Comparison of ENCODE assay signal across 12 cellular contexts in genomic region chr1:228379666-228380065, GRCh38. TPM values are rescaled to one million over a fixed set of nuclear protein-coding genes. Genes with fewer than 3 reads are reported as not detected.
DNase-seq lines count a peak whose midpoint lies in the region; ATAC-seq and TF ChIP-seq lines count a peak whose summit lies in the region.
"Had no signal": no experiment of that assay in that cellular context is flagged by ENCODE, and none has a peak within 500 bp of the region (broad histone marks: within the 10 kb centered on the region; RNA-seq: fewer than 3 reads in every experiment).

No MANE protein-coding gene starts in this region.

- H3K36me3 ChIP-seq in left lung: no peaks in the 10 kb centered on the region
- H3K36me3 ChIP-seq in spleen: no peaks in the 10 kb centered on the region
- H3K36me3 ChIP-seq: WERI-Rb-1 had no signal

- H3K4me3 ChIP-seq in left lung: no peak overlapping the region
- peak overlapping the region in 1 of 8 donors; percentile 72 for H3K4me3 ChIP-seq in spleen

- TF ChIP-seq CTCF in WTC11 (IDR thresholded peaks at IDR 0.05): no peak
- no peak for TF ChIP-seq CTCF in left lung (IDR thresholded peaks at IDR 0.05)
- TF ChIP-seq CTCF in spleen (IDR thresholded peaks at IDR 0.05 in 8 of 11, conservative IDR thresholded peaks at IDR 0.05 in 3 of 11): no peak
- no peak for TF ChIP-seq CTCF in GM10248 (IDR thresholded peaks at IDR 0.05; ENCODE audit: control extremely low read depth, extremely low read depth, low read depth, missing control alignments)

- no peaks in the 10 kb centered on the region for H3K9me3 ChIP-seq in left lung
- no peaks in the 10 kb centered on the region for H3K9me3 ChIP-seq in spleen

- H3K4me1 Mint-ChIP-seq in activated T-cell treated with anti-CD3 and anti-CD28 coated beads, Interleukin-2, amount 50 U/mL, for 24 hours (ENCODE audit: low read depth): peaks cover 8% of the 10 kb centered on the region
- peaks cover 12% of the 10 kb centered on the region for H3K4me1 Mint-ChIP-seq in WTC11
- H3K4me1 Mint-ChIP-seq in activated CD8-positive, alpha-beta T cell treated with anti-CD3 and anti-CD28 coated beads, Interleukin-2, amount 10 ng/mL, durations not matched to agents 7 days and 5 days (ENCODE audit: low read depth): peaks cover 11% of the 10 kb centered on the region

- H3K4me1 ChIP-seq in left lung (peaks cover 0 to 11% of the 10 kb centered on the region in 2 donors), spleen (peaks cover 10 to 38% (median 26%) of the 10 kb centered on the region in 6 donors)

- ATAC-seq in WTC11: no peak
- ATAC-seq in left lung: no peak
- ATAC-seq in activated CD8-positive, alpha-beta T cell treated with anti-CD3 and anti-CD28 coated beads, Interleukin-2, amount 10 ng/mL, durations not matched to agents 7 days and 5 days: no peak

- peaks cover 0 to 28% of the 10 kb centered on the region in 2 donors for H3K27me3 ChIP-seq in left lung
- H3K27me3 ChIP-seq in spleen (replicated peaks in 1 of 7): peaks cover 0 to 34% (median 9%) of the 10 kb centered on the region in 7 donors

- no peak for DNase-seq in activated T-cell treated with anti-CD3 and anti-CD28 coated beads, Interleukin-2, amount 50 U/mL, for 24 hours
- no peak for DNase-seq in activated T-cell treated with anti-CD3 and anti-CD28 coated beads, Interleukin-2, amount 50 U/mL, for 1 hour
- no peak for DNase-seq in WTC11 (ENCODE audit: low spot score)
- DNase-seq in left lung: peak; percentile 18 to 57
- peak; percentile 64 for DNase-seq in spleen
- DNase-seq in H4 (ENCODE audit: low spot score): no peak
- DNase-seq in GM10248 (ENCODE audit: extremely low spot score): no peak
- DNase-seq in activated CD8-positive, alpha-beta T cell treated with anti-CD3 and anti-CD28 coated beads, Interleukin-2, amount 10 ng/mL, durations not matched to agents 7 days and 5 days: no peak
- DNase-seq: MV-4-11, NCI-H2171, retina, WERI-Rb-1 had no signal

- WGBS in spleen, 5 donors: 81 to 91% (median 85%) methylated on average over 8 of the region's 8 CpGs

- CTCF ChIA-PET in WTC11 (lab: Charles Lee) (interaction anchor here (0.6 to 1.2 kb wide), 4 partner anchors 13 to 426 kb away, joined by 3 read pairs; no protein-coding TSS in a partner anchor), GM10248 (lab: Yijun Ruan, JAX) (interaction anchor here (1.1 kb wide), 1 partner anchor 121 kb away, joined by 3 read pairs; no protein-coding TSS in a partner anchor)
- CTCF ChIA-PET in activated CD8-positive, alpha-beta T cell treated with anti-CD3 and anti-CD28 coated beads, Interleukin-2, amount 10 ng/mL, durations not matched to agents 7 days and 5 days (lab: Charles Lee): interaction anchor here (1.2 kb wide), 1 partner anchor 92 kb away, joined by 4 read pairs; no protein-coding TSS in a partner anchor

- intact Hi-C loops in left lung (cut with DNase I) (no loop called here), spleen (cut with DNase I; ENCODE audit: low total_unique reads) (no loop called here)

- H3K36me3 Mint-ChIP-seq in activated T-cell treated with anti-CD3 and anti-CD28 coated beads, Interleukin-2, amount 50 U/mL, for 24 hours (ENCODE audit: low read depth): no peaks in the 10 kb centered on the region
- H3K36me3 Mint-ChIP-seq in WTC11: no peaks in the 10 kb centered on the region
- H3K36me3 Mint-ChIP-seq in activated CD8-positive, alpha-beta T cell treated with anti-CD3 and anti-CD28 coated beads, Interleukin-2, amount 10 ng/mL, durations not matched to agents 7 days and 5 days (ENCODE audit: low read depth): no peaks in the 10 kb centered on the region

- no peak for TF ChIP-seq POLR2A in spleen (IDR thresholded peaks at IDR 0.05)

- no peaks in the 10 kb centered on the region for H3K9me3 Mint-ChIP-seq in activated T-cell treated with anti-CD3 and anti-CD28 coated beads, Interleukin-2, amount 50 U/mL, for 24 hours
- no peaks in the 10 kb centered on the region for H3K9me3 Mint-ChIP-seq in WTC11
- no peaks in the 10 kb centered on the region for H3K9me3 Mint-ChIP-seq in activated CD8-positive, alpha-beta T cell treated with anti-CD3 and anti-CD28 coated beads, Interleukin-2, amount 10 ng/mL, durations not matched to agents 7 days and 5 days (ENCODE audit: insufficient read depth)

- H3K4me3 Mint-ChIP-seq in activated T-cell treated with anti-CD3 and anti-CD28 coated beads, Interleukin-2, amount 50 U/mL, for 24 hours: peak overlapping the region; percentile 45
- peak overlapping the region; percentile 95 for H3K4me3 Mint-ChIP-seq in WTC11
- no peak overlapping the region for H3K4me3 Mint-ChIP-seq in activated CD8-positive, alpha-beta T cell treated with anti-CD3 and anti-CD28 coated beads, Interleukin-2, amount 10 ng/mL, durations not matched to agents 7 days and 5 days

- POLR2A ChIA-PET in WTC11 (lab: Charles Lee): interaction anchor here (0.5 to 1.8 kb wide), 3 partner anchors 16 to 78 kb away, joined by 3 to 8 read pairs (median 5); partner anchors contain the start of gene TRIM11
- POLR2A ChIA-PET in GM10248 (lab: Yijun Ruan, JAX): no interaction called here
- POLR2A ChIA-PET in activated CD8-positive, alpha-beta T cell treated with anti-CD3 and anti-CD28 coated beads, Interleukin-2, amount 10 ng/mL, durations not matched to agents 7 days and 5 days (lab: Charles Lee): interaction anchor here (0.6 to 0.7 kb wide), 2 partner anchors 16 to 79 kb away, joined by 3 read pairs; no protein-coding TSS in a partner anchor

- H3K27me3 Mint-ChIP-seq in activated T-cell treated with anti-CD3 and anti-CD28 coated beads, Interleukin-2, amount 50 U/mL, for 24 hours: peaks cover 18% of the 10 kb centered on the region
- peaks cover 53% of the 10 kb centered on the region for H3K27me3 Mint-ChIP-seq in WTC11 (ENCODE audit: low read depth)
- peaks cover 36% of the 10 kb centered on the region for H3K27me3 Mint-ChIP-seq in activated CD8-positive, alpha-beta T cell treated with anti-CD3 and anti-CD28 coated beads, Interleukin-2, amount 10 ng/mL, durations not matched to agents 7 days and 5 days (ENCODE audit: low read depth)

- no peak overlapping the region for H3K27ac Mint-ChIP-seq in activated T-cell treated with anti-CD3 and anti-CD28 coated beads, Interleukin-2, amount 50 U/mL, for 24 hours
- no peak overlapping the region for H3K27ac Mint-ChIP-seq in WTC11
- H3K27ac Mint-ChIP-seq in activated CD8-positive, alpha-beta T cell treated with anti-CD3 and anti-CD28 coated beads, Interleukin-2, amount 10 ng/mL, durations not matched to agents 7 days and 5 days: no peak overlapping the region

- H3K27ac ChIP-seq in left lung (no peak overlapping the region), spleen (peak overlapping the region in 1 of 8 donors; percentile 84)
- H3K27ac ChIP-seq: WERI-Rb-1 had no signal

TF ChIP-seq in WTC11, 78 proteins besides CTCF, POLR2A, EP300 and RAD21:
- no peak for TF ChIP-seq ZNF263 (CRISPR knock-in tag; IDR thresholded peaks at IDR 0.05; ENCODE audit: low read depth)
- TF ChIP-seq MYBL2 (CRISPR knock-in tag; IDR thresholded peaks at IDR 0.05): no peak
- no peak for TF ChIP-seq KAT7 (CRISPR knock-in tag; IDR thresholded peaks at IDR 0.05; ENCODE audit: borderline replicate concordance)
- TF ChIP-seq ATF3 (CRISPR knock-in tag; conservative IDR thresholded peaks at IDR 0.05): no peak

RNA-seq across cellular contexts. Expression of gene TRIM11, which starts 27.0 kb away (rescaled TPM):
- 27.9 to 34.3 TPM (median 28.4 TPM) in 3 replicates for total RNA-seq in WTC11 (2021)
- 10 to 100 TPM; 21.5 to 27.1 TPM for total RNA-seq in left lung
- 10 to 100 TPM; 33.4 to 49.4 (median 39.8) TPM for total RNA-seq in spleen
- polyA plus RNA-seq in spleen: 10 to 100 TPM; 14.1 to 26.8 (median 20.7) TPM
- total RNA-seq in H4 (2014; rRNA removed; shearing (Covaris generic)): 6.8 and 8.4 TPM in 2 replicates
- 10 to 100 TPM; 66.5 to 71.9 TPM for total RNA-seq in activated CD8-positive, alpha-beta T cell treated with anti-CD3 and anti-CD28 coated beads, Interleukin-2, amount 10 ng/mL, durations not matched to agents 7 days and 5 days

RNA-seq across cellular contexts. Expression of gene TRIM17, which starts 37.0 kb away (rescaled TPM):
- total RNA-seq in WTC11 (2021): 1.5 to 2.7 TPM (median 2.6 TPM) in 3 replicates
- 1 to 10 TPM; 1.3 to 2.9 TPM for total RNA-seq in left lung
- 1 to 10 TPM; 3.5 to 7.1 (median 5.4) TPM for total RNA-seq in spleen
- polyA plus RNA-seq in spleen: 1 to 10 TPM in 1 of 3 donors, under 1 TPM in 2; 0.36 to 4.0 (median 0.96) TPM
- not detected in 2 replicates for total RNA-seq in H4 (2014; rRNA removed; shearing (Covaris generic))
- 1 to 10 TPM; 2.8 to 4.0 TPM for total RNA-seq in activated CD8-positive, alpha-beta T cell treated with anti-CD3 and anti-CD28 coated beads, Interleukin-2, amount 10 ng/mL, durations not matched to agents 7 days and 5 days

Comparison
In these comparisons a context has a peak if more than half of its experiments do, and no peak if none do; other contexts are left out.
1. DNase-seq: peak in left lung (2 of 2) and spleen (single experiment); none in activated T-cell treated with anti-CD3 and anti-CD28 coated beads, Interleukin-2, amount 50 U/mL, for 24 hours (single experiment), activated T-cell treated with anti-CD3 and anti-CD28 coated beads, Interleukin-2, amount 50 U/mL, for 1 hour (single experiment), WTC11 (single experiment), H4 (single experiment), GM10248 (single experiment) and activated CD8-positive, alpha-beta T cell treated with anti-CD3 and anti-CD28 coated beads, Interleukin-2, amount 10 ng/mL, durations not matched to agents 7 days and 5 days (single experiment).